Comparison of ENCODE assay signal across 24 cellular contexts in genomic region chr4:22678851-22679517, GRCh38. TPM values are rescaled to one million over a fixed set of nuclear protein-coding genes. Genes with fewer than 3 reads are reported as not detected.
DNase-seq lines count a peak whose midpoint lies in the region; ATAC-seq and TF ChIP-seq lines count a peak whose summit lies in the region.
"Had no signal": no experiment of that assay in that cellular context is flagged by ENCODE, and none has a peak within 500 bp of the region (broad histone marks: within the 10 kb centered on the region; RNA-seq: fewer than 3 reads in every experiment).

No MANE protein-coding gene starts in this region.

- H4K91ac ChIP-seq in H9 (ENCODE audit: insufficient read length, low read depth, low read length), result no peak overlapping the region

- H3K4me3 Mint-ChIP-seq in activated naive CD8-positive, alpha-beta T cell, result no peak overlapping the region
- no peak overlapping the region for H3K4me3 Mint-ChIP-seq in activated naive CD8-positive, alpha-beta T cell treated with anti-CD3 and anti-CD28 coated beads for 36 hours
- peak overlapping the region in 1 of 3 experiments; percentile 9 for H3K4me3 Mint-ChIP-seq in nephron
- no peak overlapping the region for H3K4me3 Mint-ChIP-seq in H9
- H3K4me3 Mint-ChIP-seq: CD8-positive, alpha-beta T cell; central memory CD8-positive, alpha-beta T cell; stimulated activated naive B cell treated with anti-CD40 and anti-IgM and Interleukin-4, amounts not matched to agents 10 μg/mL and 1 μg/mL and 100 μg/mL, for 72 hours; T-helper 17 cell had no signal

- H2BK20ac ChIP-seq in H9 (ENCODE audit: low read depth, low read length, poor library complexity, severe bottlenecking), result no peak overlapping the region

- TF ChIP-seq CTCF in left ventricle myocardium inferior (IDR thresholded peaks at IDR 0.05; ENCODE audit: borderline replicate concordance) (no peak), nephron (IDR thresholded peaks at IDR 0.05; ENCODE audit: unreplicated experiment in 3 of 3) (no peak), transverse colon (IDR thresholded peaks at IDR 0.05) (no peak), H9 (conservative IDR thresholded peaks at IDR 0.05) (no peak)

- no peak overlapping the region for H3K14ac ChIP-seq in H9 (ENCODE audit: insufficient read depth, low read length)

- peak overlapping the region; percentile 41 for H3K27ac ChIP-seq in left ventricle myocardium inferior (replicated peaks)
- H3K27ac ChIP-seq in transverse colon, result peak overlapping the region in 3 of 4 donors; percentile 16 to 61 (median 59)
- H3K27ac ChIP-seq in H9 (ENCODE audit: insufficient read length, low read depth, low read length), result no peak overlapping the region
- H3K27ac ChIP-seq: 22Rv1, Peyer's patch had no signal

- H3K27me3 Mint-ChIP-seq in activated naive CD8-positive, alpha-beta T cell, result no peaks in the 10 kb centered on the region
- H3K27me3 Mint-ChIP-seq in activated naive CD8-positive, alpha-beta T cell treated with anti-CD3 and anti-CD28 coated beads for 36 hours, result no peaks in the 10 kb centered on the region
- H3K27me3 Mint-ChIP-seq in nephron (ENCODE audit: low read depth), result peaks cover 3% of the 10 kb centered on the region
- no peaks in the 10 kb centered on the region for H3K27me3 Mint-ChIP-seq in H9 (ENCODE audit: low read depth)
- H3K27me3 Mint-ChIP-seq: central memory CD8-positive, alpha-beta T cell; stimulated activated naive B cell treated with anti-CD40 and anti-IgM and Interleukin-4, amounts not matched to agents 10 μg/mL and 1 μg/mL and 100 μg/mL, for 72 hours; T-helper 17 cell had no signal

- ATAC-seq in HG03565 (IDR thresholded peaks at IDR 0.05; ENCODE audit: unreplicated experiment), result no peak
- ATAC-seq: CD8-positive, alpha-beta T cell; esophagus mucosa; K562; stimulated activated naive B cell treated with anti-CD40 and anti-IgM and Interleukin-4, amounts not matched to agents 10 μg/mL and 1 μg/mL and 100 μg/mL, for 72 hours; T-helper 17 cell had no signal

- no peaks in the 10 kb centered on the region for H3K79me1 ChIP-seq in H9 (ENCODE audit: insufficient read depth, low read depth, low read length, poor library complexity, severe bottlenecking)

- in situ Hi-C loops in transverse colon (cut with MboI; ENCODE audit: low pct_ligation_motif_present in 1 of 4, low pct_unique_long_range_greater_than_20kb in 1 of 4, low sequenced_read_pairs in 3 of 4), result loop anchor here in 3 of 4 donors (25.0 kb wide), 2 partner anchors 267 to 892 kb away; no protein-coding TSS in a partner anchor

- no peak overlapping the region for H2BK5ac ChIP-seq in H9 (ENCODE audit: insufficient read length, low read length)

- H3K23ac ChIP-seq in H9 (ENCODE audit: insufficient read length, low read depth, low read length), result no peak overlapping the region

- H3K9ac ChIP-seq in H9 (ENCODE audit: extremely low read depth, insufficient read length, low read length), result no peak overlapping the region

- no peak overlapping the region for H2BK15ac ChIP-seq in H9 (ENCODE audit: low read depth, low read length)

- intact Hi-C loops in left ventricle myocardium inferior (cut with micrococcal nuclease), result no loop called here
- intact Hi-C loops in transverse colon (cut with DNase I; ENCODE audit: low total_unique reads), result no loop called here

- no peak overlapping the region for H3K4me2 ChIP-seq in H9 (ENCODE audit: insufficient read depth, insufficient read length, low read length)

- no peak for DNase-seq in activated naive CD8-positive, alpha-beta T cell treated with anti-CD3 and anti-CD28 coated beads for 36 hours
- no peak for DNase-seq in left ventricle myocardium inferior
- DNase-seq in transverse colon, result no peak
- no peak for DNase-seq in H9
- no peak for DNase-seq in activated CD4-positive, alpha-beta T cell treated with anti-CD3 and anti-CD28 coated beads, Interleukin-2, amount 50 U/mL, for 48 hours
- DNase-seq: activated CD4-positive, alpha-beta T cell treated with anti-CD3 and anti-CD28 coated beads for 48 hours; CD8-positive, alpha-beta T cell; DMS153; NCI-H524; NK-92 treated with Interleukin-12 subunit alpha and Interleukin-12 subunit beta, amount 100 ng/mL, for 24 hours; Peyer's patch; posterior cingulate gyrus; stimulated activated CD4-positive, alpha-beta T cell treated with anti-CD3 and anti-CD28 coated beads, Interleukin-2, amount 100 ng/mL, for 48 hours; stimulated activated naive B cell treated with anti-CD40 and anti-IgM and Interleukin-4, amounts not matched to agents 10 μg/mL and 1 μg/mL and 100 μg/mL, for 72 hours; T-helper 17 cell had no signal

- H3K4ac ChIP-seq in H9 (ENCODE audit: low read depth, low read length), result no peak overlapping the region

- H3K4me3 ChIP-seq in left ventricle myocardium inferior (no peak overlapping the region), transverse colon (no peak overlapping the region)
- H3K4me3 ChIP-seq: K562, Peyer's patch, tibial nerve had no signal

- H3K79me2 ChIP-seq in H9 (ENCODE audit: insufficient read depth, low read length), result no peaks in the 10 kb centered on the region

- no peaks in the 10 kb centered on the region for H3K36me3 Mint-ChIP-seq in activated naive CD8-positive, alpha-beta T cell
- H3K36me3 Mint-ChIP-seq in activated naive CD8-positive, alpha-beta T cell treated with anti-CD3 and anti-CD28 coated beads for 36 hours, result no peaks in the 10 kb centered on the region
- H3K36me3 Mint-ChIP-seq in nephron (ENCODE audit: low read depth), result no peaks in the 10 kb centered on the region
- H3K36me3 Mint-ChIP-seq in H9 (ENCODE audit: insufficient read depth in 1 of 3, low read depth in 3 of 3), result no peaks in the 10 kb centered on the region; a peak in 1 of 7 replicates
- H3K36me3 Mint-ChIP-seq: CD8-positive, alpha-beta T cell; stimulated activated naive B cell treated with anti-CD40 and anti-IgM and Interleukin-4, amounts not matched to agents 10 μg/mL and 1 μg/mL and 100 μg/mL, for 72 hours had no signal

- H2AK5ac ChIP-seq in H9 (ENCODE audit: insufficient read length, low read length), result no peak overlapping the region

- H2BK120ac ChIP-seq in H9 (ENCODE audit: low read depth, low read length, poor library complexity, severe bottlenecking), result no peak overlapping the region

- no peak for TF ChIP-seq EP300 in transverse colon (IDR thresholded peaks at IDR 0.05; ENCODE audit: low read depth)

- H3K9me3 ChIP-seq in left ventricle myocardium inferior (replicated peaks), result no peaks in the 10 kb centered on the region
- no peaks in the 10 kb centered on the region for H3K9me3 ChIP-seq in transverse colon
- H3K9me3 ChIP-seq in H9 (ENCODE audit: control insufficient read depth, low read depth, low read length), result no peaks in the 10 kb centered on the region
- H3K9me3 ChIP-seq: Peyer's patch, tibial nerve had no signal

- peak overlapping the region; percentile 3 for H3K27ac Mint-ChIP-seq in activated naive CD8-positive, alpha-beta T cell
- H3K27ac Mint-ChIP-seq in activated naive CD8-positive, alpha-beta T cell treated with anti-CD3 and anti-CD28 coated beads for 36 hours, result no peak overlapping the region
- H3K27ac Mint-ChIP-seq in nephron (peak overlapping the region; percentile 49 to 92 (median 53)), H9 (no peak overlapping the region)
- H3K27ac Mint-ChIP-seq: activated T-helper 2 cell treated with anti-CD3 and anti-CD28 coated beads, Interferon-gamma antibody, Interleukin-2, Interleukin-4, amounts not matched to agents 10 μg/mL and 5 μg/mL and 100 μg/mL, durations not matched to agents 14 hours and 24 hours and 36 hours; stimulated activated naive B cell treated with anti-CD40 and anti-IgM and Interleukin-4, amounts not matched to agents 10 μg/mL and 1 μg/mL and 100 μg/mL, for 72 hours; T-helper 17 cell had no signal

- no peak overlapping the region for H3K18ac ChIP-seq in H9 (ENCODE audit: insufficient read length, low read depth, low read length)

- H3K23me2 ChIP-seq in H9 (ENCODE audit: insufficient read length, low read depth, low read length, poor library complexity, severe bottlenecking), result no peaks in the 10 kb centered on the region

- no peak overlapping the region for H3T11ph ChIP-seq in H9 (ENCODE audit: low read length)

- no peaks in the 10 kb centered on the region for H3K36me3 ChIP-seq in left ventricle myocardium inferior
- H3K36me3 ChIP-seq in transverse colon, result no peaks in the 10 kb centered on the region
- H3K36me3 ChIP-seq: Peyer's patch, tibial nerve had no signal

- H3K4me1 Mint-ChIP-seq in activated naive CD8-positive, alpha-beta T cell (ENCODE audit: low read depth), result peaks cover 44% of the 10 kb centered on the region
- H3K4me1 Mint-ChIP-seq in activated naive CD8-positive, alpha-beta T cell treated with anti-CD3 and anti-CD28 coated beads for 36 hours, result peaks cover 37% of the 10 kb centered on the region
- peaks cover 54% of the 10 kb centered on the region for H3K4me1 Mint-ChIP-seq in nephron
- peaks cover 14 to 19% of the 10 kb centered on the region in 2 experiments for H3K4me1 Mint-ChIP-seq in H9
- H3K4me1 Mint-ChIP-seq: T-helper 17 cell had no signal

- H3K9me3 Mint-ChIP-seq in activated naive CD8-positive, alpha-beta T cell (ENCODE audit: low read depth), result no peaks in the 10 kb centered on the region
- no peaks in the 10 kb centered on the region for H3K9me3 Mint-ChIP-seq in activated naive CD8-positive, alpha-beta T cell treated with anti-CD3 and anti-CD28 coated beads for 36 hours
- H3K9me3 Mint-ChIP-seq in nephron, result no peaks in the 10 kb centered on the region
- no peaks in the 10 kb centered on the region for H3K9me3 Mint-ChIP-seq in H9
- H3K9me3 Mint-ChIP-seq: activated T-helper 2 cell treated with anti-CD3 and anti-CD28 coated beads, Interferon-gamma antibody, Interleukin-2, Interleukin-4, amounts not matched to agents 10 μg/mL and 5 μg/mL and 100 μg/mL, durations not matched to agents 14 hours and 24 hours and 36 hours; CD8-positive, alpha-beta T cell; central memory CD8-positive, alpha-beta T cell; stimulated activated naive B cell treated with anti-CD40 and anti-IgM and Interleukin-4, amounts not matched to agents 10 μg/mL and 1 μg/mL and 100 μg/mL, for 72 hours had no signal

- H4K8ac ChIP-seq in H9 (replicated peaks; ENCODE audit: insufficient read length, low read depth, low read length), result no peak overlapping the region

- no peak overlapping the region for H3K56ac ChIP-seq in H9 (ENCODE audit: insufficient read length, low read depth, low read length)

- H2BK12ac ChIP-seq in H9 (ENCODE audit: insufficient read length, low read depth, low read length), result no peak overlapping the region

- H3K4me1 ChIP-seq in left ventricle myocardium inferior (no peaks in the 10 kb centered on the region), transverse colon (peaks cover 7 to 23% (median 12%) of the 10 kb centered on the region in 4 donors), H9 (ENCODE audit: insufficient read depth, low read length) (no peaks in the 10 kb centered on the region)

- no peak overlapping the region for H2AFZ ChIP-seq in H9 (ENCODE audit: low read length)

- WGBS in transverse colon (ENCODE audit: low coverage in 1 of 2), 2 donors, result 33 to 40% methylated on average over 2 of the region's 2 CpGs
- no CpG with 5 or more reads among the region's 2 CpGs for WGBS in H9 (ENCODE audit: extremely low coverage, insufficient read length, low lambda C conversion rate)

- no peak for TF ChIP-seq POLR2A in transverse colon (IDR thresholded peaks at IDR 0.05)

- no peak overlapping the region for H4K5ac ChIP-seq in H9 (ENCODE audit: insufficient read length, low read depth, low read length)

- no peaks in the 10 kb centered on the region for H4K20me1 ChIP-seq in H9 (ENCODE audit: control insufficient read depth, insufficient read depth, insufficient read length)

- H3K27me3 ChIP-seq in left ventricle myocardium inferior (ENCODE audit: low read depth), result no peaks in the 10 kb centered on the region
- H3K27me3 ChIP-seq in transverse colon, result no peaks in the 10 kb centered on the region
- no peaks in the 10 kb centered on the region for H3K27me3 ChIP-seq in H9 (ENCODE audit: insufficient read depth, low read length)
- H3K27me3 ChIP-seq: Peyer's patch, tibial nerve had no signal

RNA-seq across cellular contexts. Expression of gene GBA3, which starts 13.8 kb away (rescaled TPM):
- total RNA-seq in activated naive CD8-positive, alpha-beta T cell treated with anti-CD3 and anti-CD28 coated beads for 36 hours, result not detected
- not detected for total RNA-seq in left ventricle myocardium inferior
- total RNA-seq in transverse colon, result 10 to 100 TPM in 3 of 4 donors, 1 to 10 TPM in 1; 2.8 to 66.1 (median 24.7) TPM
- not detected in 2 replicates for total RNA-seq in H9 (2021)
- total RNA-seq: CD8-positive, alpha-beta T cell; T-helper 17 cell; tibial nerve had no signal

Comparison
In these comparisons a context has a peak if more than half of its experiments do, and no peak if none do; other contexts are left out.
1. H3K27ac Mint-ChIP-seq: peak in activated naive CD8-positive, alpha-beta T cell (single experiment) and nephron (3 of 3); none in activated naive CD8-positive, alpha-beta T cell treated with anti-CD3 and anti-CD28 coated beads for 36 hours (single experiment) and H9 (0 of 3).